In genomic region chr12:104859144-104859543, GRCh38 we compare ENCODE assay signal across 21 cellular contexts.
DNase-seq lines count a peak whose midpoint lies in the region; ATAC-seq, FAIRE-seq and TF ChIP-seq lines count a peak whose summit lies in the region.
"Had no signal": no experiment of that assay in that cellular context is flagged by ENCODE, and none has a peak within 500 bp of the region (broad histone marks: within the 10 kb centered on the region; RNA-seq: fewer than 3 reads in every experiment).

No MANE protein-coding gene starts in this region.

- peak overlapping the region; percentile 47 for H3K27ac ChIP-seq in ACC112 (ENCODE audit: low read depth, low read length)
- H3K27ac ChIP-seq: parathyroid adenoma had no signal

- DNase-seq in H54 (ENCODE audit: insufficient read length, low spot score) = no peak
- DNase-seq in astrocyte of the hippocampus (ENCODE audit: low read depth, low spot score) = peak; percentile 61
- DNase-seq in kidney glomerular epithelial cell (lab: John Stamatoyannopoulos, UW) = peak; percentile 45
- no peak for DNase-seq in DMS114 treated with DMSO at 0.1 percent for 48 hours (lab: John Stamatoyannopoulos, UW; ENCODE audit: unreplicated experiment)
- DNase-seq: ACHN; activated CD4-positive, alpha-beta T cell treated with anti-CD3 and anti-CD28 coated beads for 36 hours; activated gamma-delta T cell; anterior cingulate cortex; CD8-positive, alpha-beta memory T cell; erythroblast; NCI-H146; NCI-H345; NK-92 treated with Interleukin-12 subunit alpha and Interleukin-12 subunit beta, amount 100 ng/mL, for 24 hours; stimulated activated CD4-positive, alpha-beta T cell treated with anti-CD3 and anti-CD28 coated beads, Interleukin-12 subunit alpha, Interleukin-12 subunit beta, amount 100 ng/mL, for 4 hours had no signal

- H3K79me2 ChIP-seq in ACC112 (ENCODE audit: control insufficient read depth, insufficient read depth, low read length, unreplicated experiment) = no peaks in the 10 kb centered on the region
- H3K79me2 ChIP-seq: parathyroid adenoma had no signal

- no peak for TF ChIP-seq POLR2A in H54 (IDR thresholded peaks at IDR 0.05; ENCODE audit: low read depth, low read length)

- no peaks in the 10 kb centered on the region for H3K36me3 ChIP-seq in ACC112 (ENCODE audit: insufficient read depth, low read length)

- peaks cover 23% of the 10 kb centered on the region for H3K4me1 ChIP-seq in ACC112 (ENCODE audit: control insufficient read depth, insufficient read depth, low read length, unreplicated experiment)
- H3K4me1 ChIP-seq: parathyroid adenoma had no signal

- H3K27me3 ChIP-seq in ACC112 (ENCODE audit: insufficient read depth, low read length) = no peaks in the 10 kb centered on the region

- H3K4me3 ChIP-seq in ACC112 (ENCODE audit: low read depth, low read length) = no peak overlapping the region

- no peak for ATAC-seq in HG02763 (IDR thresholded peaks at IDR 0.05; ENCODE audit: unreplicated experiment)
- ATAC-seq in HG02981 (IDR thresholded peaks at IDR 0.05; ENCODE audit: unreplicated experiment) = no peak
- ATAC-seq in GM21786 (IDR thresholded peaks at IDR 0.05; ENCODE audit: unreplicated experiment) = no peak
- ATAC-seq: activated CD4-positive, alpha-beta T cell treated with anti-CD3 and anti-CD28 coated beads for 36 hours had no signal

- H2AFZ ChIP-seq in ACC112 (ENCODE audit: low read length, unreplicated experiment) = no peak overlapping the region
- H2AFZ ChIP-seq: parathyroid adenoma had no signal

- peak; percentile 38 for FAIRE-seq in H54 (lab: Jason Lieb, UNC)
- FAIRE-seq: G401.6, GM12891 had no signal

Comparison
In these comparisons a context has a peak if more than half of its experiments do, and no peak if none do; other contexts are left out.
1. DNase-seq: peak in astrocyte of the hippocampus (single experiment) and kidney glomerular epithelial cell (single experiment); none in H54 (single experiment) and DMS114 treated with DMSO at 0.1 percent for 48 hours (single experiment).